In the genomic region with DNA sequence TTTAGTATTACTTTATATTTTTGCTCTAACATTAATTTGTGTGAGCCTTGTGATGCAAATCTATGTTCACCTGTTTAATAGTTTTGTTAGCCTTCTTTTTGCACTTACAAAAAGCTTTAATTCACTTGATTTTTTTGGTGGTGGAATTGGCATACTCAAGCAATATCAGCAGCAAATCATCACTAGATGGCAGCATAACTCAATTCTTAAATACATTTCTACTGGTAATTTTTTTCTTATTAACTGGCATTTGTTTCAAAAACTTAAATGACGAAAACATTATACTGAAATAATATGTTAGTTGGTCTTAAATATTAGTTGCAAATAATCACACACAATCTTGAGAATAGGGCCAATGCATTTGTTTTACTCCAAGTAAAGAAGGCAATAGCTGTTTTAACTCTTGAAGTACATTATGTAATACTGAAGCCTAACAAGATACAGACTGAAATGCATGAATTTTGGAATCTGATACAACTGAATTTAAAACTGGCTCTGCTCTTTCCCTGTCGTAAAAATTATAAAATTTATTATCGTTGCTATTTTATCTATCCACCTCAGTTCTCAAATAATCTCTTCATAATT, we compare ENCODE assay signal across 9 cellular contexts.
DNase-seq lines count a peak whose midpoint lies in the region; ATAC-seq and TF ChIP-seq lines count a peak whose summit lies in the region.
"Had no signal": no experiment of that assay in that cellular context is flagged by ENCODE, and none has a peak within 500 bp of the region (broad histone marks: within the 10 kb centered on the region; RNA-seq: fewer than 3 reads in every experiment).

No MANE protein-coding gene starts in this region.

- no peak overlapping the region for H3K27ac ChIP-seq in smooth muscle cell (ENCODE audit: low read depth)
- H3K27ac ChIP-seq: BLaER1 had no signal

- H2AFZ ChIP-seq in smooth muscle cell (ENCODE audit: low read depth): peak overlapping the region; percentile 42

- H3K9ac ChIP-seq in smooth muscle cell (ENCODE audit: low read depth): no peak overlapping the region
- H3K9ac ChIP-seq: BLaER1 had no signal

- H4K20me1 ChIP-seq in smooth muscle cell (ENCODE audit: low read depth): no peaks in the 10 kb centered on the region
- H4K20me1 ChIP-seq: BLaER1 had no signal

- H3K4me3 ChIP-seq in fibroblast of villous mesenchyme (ENCODE audit: low read depth, low read length) (no peak overlapping the region), smooth muscle cell (no peak overlapping the region)
- H3K4me3 ChIP-seq: BLaER1 had no signal

- ATAC-seq in GM19324 (IDR thresholded peaks at IDR 0.05; ENCODE audit: low FRiP score, unreplicated experiment) (no peak), HG03025 (IDR thresholded peaks at IDR 0.05; ENCODE audit: low FRiP score, unreplicated experiment) (no peak)

- no peaks in the 10 kb centered on the region for H3F3A ChIP-seq in smooth muscle cell (ENCODE audit: low read depth)

- no peaks in the 10 kb centered on the region for H3K79me2 ChIP-seq in smooth muscle cell (ENCODE audit: low read depth)

- H3K36me3 ChIP-seq in smooth muscle cell (ENCODE audit: low read depth): no peaks in the 10 kb centered on the region
- H3K36me3 ChIP-seq: BLaER1 had no signal

- H3K9me3 ChIP-seq in smooth muscle cell (replicated peaks; ENCODE audit: low read depth): no peaks in the 10 kb centered on the region

- H3K27me3 ChIP-seq in smooth muscle cell (ENCODE audit: low read depth): no peaks in the 10 kb centered on the region
- H3K27me3 ChIP-seq: BLaER1 had no signal

- TF ChIP-seq CTCF in fibroblast of villous mesenchyme (IDR thresholded peaks at IDR 0.05; ENCODE audit: insufficient read depth, low read depth, low read length) (peak; percentile 47), smooth muscle cell (IDR thresholded peaks at IDR 0.05; ENCODE audit: borderline replicate concordance, insufficient read depth, poor library complexity, severe bottlenecking) (peak; percentile 68)

- 33% methylated on average over 3 of the region's 3 CpGs for WGBS in smooth muscle cell (ENCODE audit: low lambda C conversion rate)

- H3K4me2 ChIP-seq in smooth muscle cell: peak overlapping the region; percentile 58
- H3K4me2 ChIP-seq: BLaER1 had no signal

- H3K4me1 ChIP-seq in smooth muscle cell (ENCODE audit: low read depth): no peaks in the 10 kb centered on the region
- H3K4me1 ChIP-seq: BLaER1 had no signal

- DNase-seq in DMS153 treated with DMSO at 0.1 percent for 48 hours (lab: John Stamatoyannopoulos, UW; ENCODE audit: unreplicated experiment) (peak; percentile 8), DMS153 (lab: John Stamatoyannopoulos, UW) (no peak), KG1 (lab: John Stamatoyannopoulos, UW) (peak; percentile 30), RPMI7951 (ENCODE audit: low read depth) (peak; percentile 37), fibroblast of villous mesenchyme (ENCODE audit: low read depth) (peak; percentile 59), smooth muscle cell (lab: John Stamatoyannopoulos, UW; ENCODE audit: unreplicated experiment) (no peak)

Comparison
In these comparisons a context has a peak if more than half of its experiments do, and no peak if none do; other contexts are left out.
1. DNase-seq: peak in DMS153 treated with DMSO at 0.1 percent for 48 hours (single experiment), KG1 (single experiment), RPMI7951 (single experiment) and fibroblast of villous mesenchyme (single experiment); none in DMS153 (single experiment) and smooth muscle cell (single experiment).